ENCODE assay signal across 26 cellular contexts in the genomic region with DNA sequence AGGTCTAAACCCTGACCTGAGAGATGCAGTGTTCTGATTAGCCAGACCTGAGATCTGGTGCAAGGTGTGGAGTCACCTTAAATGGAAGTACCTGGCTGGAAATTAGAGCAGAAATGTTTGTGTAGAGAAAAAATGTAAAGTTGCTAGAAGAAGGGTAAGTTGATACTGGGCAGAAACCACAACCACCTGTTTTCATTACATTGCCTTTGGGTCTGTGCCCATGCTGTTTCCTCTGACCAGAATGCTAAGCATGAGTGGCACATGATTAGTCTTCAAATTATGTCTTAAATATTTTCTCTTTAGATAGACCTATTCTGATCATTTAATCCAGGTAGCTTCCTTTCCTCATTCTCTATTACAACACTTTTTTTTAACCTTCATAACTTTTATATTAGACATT.
DNase-seq lines count a peak whose midpoint lies in the region; ATAC-seq and TF ChIP-seq lines count a peak whose summit lies in the region.
"Had no signal": no experiment of that assay in that cellular context is flagged by ENCODE, and none has a peak within 500 bp of the region (broad histone marks: within the 10 kb centered on the region; RNA-seq: fewer than 3 reads in every experiment).

No MANE protein-coding gene starts in this region.

- no peak overlapping the region for H3K9ac ChIP-seq in MM.1S (ENCODE audit: low read length)
- H3K9ac ChIP-seq: GM23248, parathyroid adenoma had no signal

- H3K4me3 ChIP-seq in MM.1S (ENCODE audit: low read length) (no peak overlapping the region), SJCRH30 (no peak overlapping the region)
- H3K4me3 ChIP-seq: cardiac muscle cell, GM23248, tibial nerve had no signal

- no peak for ATAC-seq in GM19324 (IDR thresholded peaks at IDR 0.05; ENCODE audit: low FRiP score, unreplicated experiment)
- ATAC-seq: activated CD8-positive, alpha-beta memory T cell treated with anti-CD3 and anti-CD28 coated beads, Interleukin-2, amount 10 ng/mL, durations not matched to agents 7 days and 5 days; CD8-positive, alpha-beta T cell; sciatic nerve had no signal

- H3K9me3 ChIP-seq in MM.1S (replicated peaks; ENCODE audit: insufficient read depth, low read length), result no peaks in the 10 kb centered on the region
- H3K9me3 ChIP-seq in SJCRH30 (replicated peaks), result peaks cover 18% of the 10 kb centered on the region

- H3K36me3 ChIP-seq in MM.1S (replicated peaks; ENCODE audit: insufficient read depth, low read length) (no peaks in the 10 kb centered on the region), SJCRH30 (peaks cover under 1% of the 10 kb centered on the region; the same call in 1 of the 2 replicates)
- H3K36me3 ChIP-seq: WERI-Rb-1 had no signal

- no peak overlapping the region for H2AFZ ChIP-seq in MM.1S (ENCODE audit: low read length)
- H2AFZ ChIP-seq: GM23248, parathyroid adenoma had no signal

- no peaks in the 10 kb centered on the region for H3K9me2 ChIP-seq in MM.1S (replicated peaks; ENCODE audit: insufficient read depth, low read length)

- H3K79me2 ChIP-seq in MM.1S (ENCODE audit: low read length), result no peaks in the 10 kb centered on the region
- H3K79me2 ChIP-seq: parathyroid adenoma had no signal

- 0 out of 2 replicates have a peak overlapping the region, but pooled peaks have one; percentile 8 for H3K4me2 ChIP-seq in MM.1S (ENCODE audit: low read depth, low read length)

- H3K4me1 ChIP-seq in MM.1S (ENCODE audit: low read length) (peaks cover 12% of the 10 kb centered on the region; the same call in 1 of the 2 replicates), SJCRH30 (peaks cover 27% of the 10 kb centered on the region)
- H3K4me1 ChIP-seq: parathyroid adenoma, tibial nerve had no signal

- peak overlapping the region; percentile 9; the same call in 1 of the 2 replicates for H3K27ac ChIP-seq in MM.1S (ENCODE audit: low read length)
- no peak overlapping the region for H3K27ac ChIP-seq in SJCRH30
- H3K27ac ChIP-seq: 22Rv1, cardiac muscle cell, GM23248, parathyroid adenoma, tibial nerve, WERI-Rb-1 had no signal

- no peaks in the 10 kb centered on the region for H4K20me1 ChIP-seq in MM.1S (ENCODE audit: insufficient read depth, low read length)

- H3F3A ChIP-seq in MM.1S (ENCODE audit: insufficient read depth, low read length), result no peaks in the 10 kb centered on the region

- H3K27me3 ChIP-seq in MM.1S (replicated peaks; ENCODE audit: insufficient read depth, low read length) (no peaks in the 10 kb centered on the region), SJCRH30 (no peaks in the 10 kb centered on the region)
- H3K27me3 ChIP-seq: cardiac muscle cell, tibial nerve had no signal

- DNase-seq in DMS 273 (lab: John Stamatoyannopoulos, UW; ENCODE audit: unreplicated experiment), result peak; percentile 63
- DNase-seq in DMS 273 treated with DMSO at 0.1 percent for 48 hours (lab: John Stamatoyannopoulos, UW), result no peak
- DNase-seq in MM.1S, result peak; percentile 69
- DNase-seq in SJCRH30, result peak; percentile 70 to 85
- peak; percentile 22 for DNase-seq in renal cortical epithelial cell (ENCODE audit: low read depth)
- DNase-seq in HT-29 (ENCODE audit: low spot score), result no peak
- DNase-seq in activated T-cell treated with anti-CD3 and anti-CD28 coated beads for 4 hours, result no peak
- DNase-seq: activated CD4-positive, alpha-beta T cell treated with anti-CD3 and anti-CD28 coated beads, Interleukin-2, amount 50 U/mL, for 1 hour; activated CD8-positive, alpha-beta memory T cell treated with anti-CD3 and anti-CD28 coated beads, Interleukin-2, amount 10 ng/mL, durations not matched to agents 7 days and 5 days; activated naive CD4-positive, alpha-beta T cell treated with anti-CD3 and anti-CD28 coated beads, Interleukin-2, amount 10 ng/mL, durations not matched to agents 7 days and 5 days; CD8-positive, alpha-beta T cell; GF-D8; GM23248; Karpas-422; NCI-H1092 treated with DMSO at 0.1 percent for 48 hours; NCI-H2081; NCI-H524 treated with DMSO at 0.1 percent for 48 hours; stimulated activated CD8-positive, alpha-beta memory T cell treated with anti-CD3 and anti-CD28 coated beads, Interleukin-4, amount 100 ng/mL, for 48 hours; T-helper 9 cell; WERI-Rb-1 had no signal

- no peak for TF ChIP-seq CTCF in MM.1S (IDR thresholded peaks at IDR 0.05; ENCODE audit: low read length)

Comparison
In these comparisons a context has a peak if more than half of its experiments do, and no peak if none do; other contexts are left out.
1. DNase-seq: peak in DMS 273 (single experiment), MM.1S (single experiment), SJCRH30 (2 of 2) and renal cortical epithelial cell (single experiment); none in DMS 273 treated with DMSO at 0.1 percent for 48 hours (single experiment), HT-29 (single experiment) and activated T-cell treated with anti-CD3 and anti-CD28 coated beads for 4 hours (single experiment).